In the genomic region with DNA sequence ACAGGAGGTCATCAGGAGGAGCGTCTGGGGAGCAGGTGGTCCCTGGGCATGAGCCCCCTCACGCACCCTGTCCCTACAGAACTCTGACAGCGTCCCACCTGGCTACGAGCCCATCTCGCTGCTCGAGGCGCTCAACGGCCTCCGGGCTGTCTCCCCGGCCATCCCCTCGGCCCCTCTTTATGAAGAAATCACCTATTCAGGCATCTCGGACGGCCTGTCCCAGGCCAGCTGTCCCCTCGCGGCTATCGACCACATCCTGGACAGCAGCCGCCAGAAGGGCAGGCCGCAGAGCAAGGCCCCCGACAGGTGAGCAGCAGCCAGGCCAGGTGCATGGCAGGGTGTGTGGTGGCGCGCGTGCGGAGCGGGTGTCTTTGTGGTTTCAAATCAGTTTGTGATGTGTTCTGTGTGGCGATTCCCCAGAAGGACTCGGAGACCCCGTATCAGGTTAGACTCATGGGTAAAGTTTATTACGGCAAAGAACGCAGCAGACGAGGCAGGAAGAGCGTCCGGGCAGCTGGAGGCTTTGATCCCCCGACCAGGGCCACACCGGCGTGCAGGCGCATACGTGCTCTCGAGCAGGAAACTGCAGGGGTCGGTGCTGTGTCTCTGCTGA, we compare ENCODE assay signal across 19 cellular contexts. TPM values are rescaled to one million over a fixed set of nuclear protein-coding genes. Genes with fewer than 3 reads are reported as not detected.
A peak's percentile ranks its signal among the peaks of the same experiment; 100 is the strongest.
DNase-seq lines count a peak whose midpoint lies in the region; ATAC-seq and TF ChIP-seq lines count a peak whose summit lies in the region.
"Had no signal": no experiment of that assay in that cellular context is flagged by ENCODE, and none has a peak within 500 bp of the region (broad histone marks: within the 10 kb centered on the region; RNA-seq: fewer than 3 reads in every experiment).

No MANE protein-coding gene starts in this region.

- no peak for TF ChIP-seq CTCF in MCF 10A (IDR thresholded peaks at IDR 0.05; ENCODE audit: unreplicated experiment)

- CTCF ChIA-PET in MCF 10A (lab: Yijun Ruan, JAX), result interaction anchor here (0.5 to 3.5 kb wide), 4 partner anchors 48 to 275 kb away, joined by 3 to 18 read pairs (median 5); partner anchors contain the start of gene MGRN1
- CTCF ChIA-PET in naive thymus-derived CD4-positive, alpha-beta T cell (lab: Charles Lee), result no interaction called here

- ATAC-seq in naive thymus-derived CD4-positive, alpha-beta T cell, result no peak
- ATAC-seq: body of pancreas, gastrocnemius medialis had no signal

- no peaks in the 10 kb centered on the region for H3K9me3 Mint-ChIP-seq in T-helper 2 cell treated with Interferon-gamma antibody and Interleukin-4, amounts not matched to agents 5 μg/mL and 100 μg/mL, for 36 hours
- H3K9me3 Mint-ChIP-seq in MCF 10A (ENCODE audit: unreplicated experiment), result no peaks in the 10 kb centered on the region
- H3K9me3 Mint-ChIP-seq in naive thymus-derived CD4-positive, alpha-beta T cell, result no peaks in the 10 kb centered on the region

- peak overlapping the region; percentile 27 for H3K27ac ChIP-seq in naive thymus-derived CD4-positive, alpha-beta T cell (ENCODE audit: low read depth, low read length)
- H3K27ac ChIP-seq: 22Rv1 had no signal

- no TSS peak for BruUV-seq in MCF 10A (replicated peaks; lab: Mats Ljungman, UMichigan)

- DNase-seq in T-helper 2 cell treated with Interferon-gamma antibody and Interleukin-4, amounts not matched to agents 5 μg/mL and 100 μg/mL, for 36 hours (ENCODE audit: low spot score), result no peak
- DNase-seq in T-helper 2 cell (no peak), COLO668 (lab: John Stamatoyannopoulos, UW; ENCODE audit: unreplicated experiment) (peak; percentile 13), MCF 10A (ENCODE audit: unreplicated experiment) (no peak), hepatic stellate cell (ENCODE audit: low spot score) (no peak), T-helper 9 cell (no peak)
- DNase-seq in naive thymus-derived CD4-positive, alpha-beta T cell, result no peak
- DNase-seq in stimulated activated naive CD4-positive, alpha-beta T cell treated with Interleukin-2 at 50 U/mL for 16 hours (lab: John Stamatoyannopoulos, UW), result no peak
- DNase-seq: activated gamma-delta T cell treated with Interleukin-2 at 50 U/mL for 16 hours, body of pancreas, dermis blood vessel endothelial cell, NCI-H187 treated with DMSO at 0.1 percent for 48 hours, NCI-H446, posterior cingulate gyrus, thyroid gland had no signal

- H3K27ac Mint-ChIP-seq in T-helper 2 cell treated with Interferon-gamma antibody and Interleukin-4, amounts not matched to agents 5 μg/mL and 100 μg/mL, for 36 hours, result peak overlapping the region; percentile 41
- peak overlapping the region; percentile 97 for H3K27ac Mint-ChIP-seq in MCF 10A (ENCODE audit: low read depth, unreplicated experiment)
- H3K27ac Mint-ChIP-seq in naive thymus-derived CD4-positive, alpha-beta T cell, result peak overlapping the region; percentile 25 to 91 (median 70)

- no peaks in the 10 kb centered on the region for H3K9me3 ChIP-seq in naive thymus-derived CD4-positive, alpha-beta T cell (ENCODE audit: control insufficient read depth in 2 of 3, low read length in 3 of 3)
- H3K9me3 ChIP-seq: body of pancreas, gastrocnemius medialis, left lung, thyroid gland had no signal

- no peak overlapping the region for H3K4me3 Mint-ChIP-seq in T-helper 2 cell treated with Interferon-gamma antibody and Interleukin-4, amounts not matched to agents 5 μg/mL and 100 μg/mL, for 36 hours
- peak overlapping the region; percentile 79 for H3K4me3 Mint-ChIP-seq in MCF 10A (ENCODE audit: unreplicated experiment)
- H3K4me3 Mint-ChIP-seq in naive thymus-derived CD4-positive, alpha-beta T cell, result peak overlapping the region in 6 of 10 donors; percentile 53 to 70 (median 62)

- H3K36me3 ChIP-seq in naive thymus-derived CD4-positive, alpha-beta T cell (ENCODE audit: control insufficient read depth in 2 of 3, insufficient read depth in 3 of 3, low read length in 3 of 3), result peaks cover 0 to 82% (median 0%) of the 10 kb centered on the region in 3 experiments

- H3K27me3 Mint-ChIP-seq in T-helper 2 cell treated with Interferon-gamma antibody and Interleukin-4, amounts not matched to agents 5 μg/mL and 100 μg/mL, for 36 hours (ENCODE audit: low read depth), result no peaks in the 10 kb centered on the region
- no peaks in the 10 kb centered on the region for H3K27me3 Mint-ChIP-seq in MCF 10A (ENCODE audit: insufficient read depth, unreplicated experiment)
- H3K27me3 Mint-ChIP-seq in naive thymus-derived CD4-positive, alpha-beta T cell, result no peaks in the 10 kb centered on the region

- POLR2A ChIA-PET in MCF 10A (lab: Yijun Ruan, JAX), result interaction anchor here (1.1 to 2.5 kb wide), 3 partner anchors 11 to 167 kb away, joined by 4 to 30 read pairs (median 16); partner anchors contain the start of gene NUDT16L1
- POLR2A ChIA-PET in naive thymus-derived CD4-positive, alpha-beta T cell (lab: Charles Lee), result interaction anchor here (0.6 to 1.5 kb wide), 3 partner anchors 11 to 64 kb away, joined by 3 to 4 read pairs (median 3); no protein-coding TSS in a partner anchor

- no peak overlapping the region for H3K4me3 ChIP-seq in naive thymus-derived CD4-positive, alpha-beta T cell (ENCODE audit: low read length)
- H3K4me3 ChIP-seq: body of pancreas, gastrocnemius medialis, thyroid gland had no signal

- intact Hi-C loops in MCF 10A (cut with micrococcal nuclease), result no loop called here
- intact Hi-C loops in naive thymus-derived CD4-positive, alpha-beta T cell (cut with micrococcal nuclease), result no loop called here

- peaks cover 25% of the 10 kb centered on the region for H3K36me3 Mint-ChIP-seq in T-helper 2 cell treated with Interferon-gamma antibody and Interleukin-4, amounts not matched to agents 5 μg/mL and 100 μg/mL, for 36 hours (ENCODE audit: low read depth)
- H3K36me3 Mint-ChIP-seq in MCF 10A (ENCODE audit: insufficient read depth, unreplicated experiment), result peaks cover 62% of the 10 kb centered on the region
- peaks cover 0 to 14% (median 0%) of the 10 kb centered on the region in 5 donors for H3K36me3 Mint-ChIP-seq in naive thymus-derived CD4-positive, alpha-beta T cell

- H3K4me1 Mint-ChIP-seq in T-helper 2 cell treated with Interferon-gamma antibody and Interleukin-4, amounts not matched to agents 5 μg/mL and 100 μg/mL, for 36 hours (ENCODE audit: low read depth), result peaks cover 10% of the 10 kb centered on the region
- H3K4me1 Mint-ChIP-seq in MCF 10A (ENCODE audit: insufficient read depth, unreplicated experiment), result peaks cover 15% of the 10 kb centered on the region
- H3K4me1 Mint-ChIP-seq in naive thymus-derived CD4-positive, alpha-beta T cell, result peaks cover 17 to 29% (median 21%) of the 10 kb centered on the region in 7 donors

- peaks cover 6 to 11% of the 10 kb centered on the region in 2 donors for H3K4me1 ChIP-seq in naive thymus-derived CD4-positive, alpha-beta T cell (ENCODE audit: control insufficient read depth in 2 of 2, insufficient read depth in 2 of 2, low read length in 2 of 2)
- H3K4me1 ChIP-seq: body of pancreas had no signal

- H3K27me3 ChIP-seq in naive thymus-derived CD4-positive, alpha-beta T cell (ENCODE audit: control insufficient read depth in 2 of 2, insufficient read depth in 2 of 2, low read length in 2 of 2), result no peaks in the 10 kb centered on the region
- H3K27me3 ChIP-seq: body of pancreas, gastrocnemius medialis, left lung, thyroid gland had no signal

RNA-seq across cellular contexts. Expression of gene NUDT16L1, which starts 11.8 kb away (rescaled TPM):
- 18.3 and 21.8 TPM in 2 replicates for total RNA-seq in MCF 10A (2022)
- total RNA-seq in naive thymus-derived CD4-positive, alpha-beta T cell, result 10 to 100 TPM; 42.8 to 65.4 (median 53.3) TPM
- polyA plus RNA-seq in naive thymus-derived CD4-positive, alpha-beta T cell, result 100 to 1,000 TPM; 104 to 133 TPM

RNA-seq across cellular contexts. Expression of gene ANKS3, which starts 52.5 kb away (rescaled TPM):
- total RNA-seq in MCF 10A (2022), result 29.9 and 35.0 TPM in 2 replicates
- 10 to 100 TPM; 17.6 to 32.7 (median 25.3) TPM for total RNA-seq in naive thymus-derived CD4-positive, alpha-beta T cell
- polyA plus RNA-seq in naive thymus-derived CD4-positive, alpha-beta T cell, result 1 to 10 TPM; 4.1 to 8.5 TPM

RNA-seq across cellular contexts. Expression of gene DNAAF8, which starts 52.8 kb away (rescaled TPM):
- 0.56 and 1.6 TPM in 2 replicates for total RNA-seq in MCF 10A (2022)
- under 1 TPM; 0.11 to 0.57 (median 0.27) TPM for total RNA-seq in naive thymus-derived CD4-positive, alpha-beta T cell
- polyA plus RNA-seq in naive thymus-derived CD4-positive, alpha-beta T cell, result under 1 TPM in 1 of 2 donors, not detected in 1; 0.31 TPM
- total RNA-seq: epithelial cell of proximal tubule had no signal

RNA-seq across cellular contexts. Expression of gene MGRN1, which starts 57.0 kb away (rescaled TPM):
- total RNA-seq in MCF 10A (2022), result 61.3 and 62.9 TPM in 2 replicates
- total RNA-seq in naive thymus-derived CD4-positive, alpha-beta T cell, result 100 to 1,000 TPM in 1 of 5 experiments, 10 to 100 TPM in 4; 62.6 to 103 (median 81.2) TPM
- 1 to 10 TPM; 4.9 to 10.0 TPM for polyA plus RNA-seq in naive thymus-derived CD4-positive, alpha-beta T cell

Comparison
In these comparisons a context has a peak if more than half of its experiments do, and no peak if none do; other contexts are left out.
1. H3K27ac Mint-ChIP-seq: peak in every context shown above with its lines; median percentile 97 in MCF 10A; 70 in naive thymus-derived CD4-positive, alpha-beta T cell; 41 in T-helper 2 cell treated with Interferon-gamma antibody and Interleukin-4, amounts not matched to agents 5 μg/mL and 100 μg/mL, for 36 hours.